Comparison of ENCODE assay signal across 9 cellular contexts in genomic region chr10:61592581-61592980, GRCh38.
DNase-seq lines count a peak whose midpoint lies in the region; ATAC-seq and TF ChIP-seq lines count a peak whose summit lies in the region.
"Had no signal": no experiment of that assay in that cellular context is flagged by ENCODE, and none has a peak within 500 bp of the region (broad histone marks: within the 10 kb centered on the region; RNA-seq: fewer than 3 reads in every experiment).

No MANE protein-coding gene starts in this region.

- in situ Hi-C loops in brain microvascular endothelial cell (cut with HindIII; ENCODE audit: low pct_ligation_motif_present, low sequenced_read_pairs) = no loop called here

- H3K36me3 Mint-ChIP-seq in stimulated activated effector memory CD8-positive, alpha-beta T cell treated with anti-CD3 and anti-CD28 coated beads, Interleukin-12 subunit alpha, Interleukin-12 subunit beta, amount 100 ng/mL, for 72 hours = no peaks in the 10 kb centered on the region

- ATAC-seq in HG03432 (IDR thresholded peaks at IDR 0.05; ENCODE audit: unreplicated experiment) = peak; percentile 66
- peak; percentile 26 for ATAC-seq in stimulated activated effector memory CD8-positive, alpha-beta T cell treated with anti-CD3 and anti-CD28 coated beads, Interleukin-12 subunit alpha, Interleukin-12 subunit beta, amount 100 ng/mL, for 72 hours
- ATAC-seq in GM18909 (IDR thresholded peaks at IDR 0.05; ENCODE audit: poor library complexity, unreplicated experiment) = no peak
- ATAC-seq in HG03095 (IDR thresholded peaks at IDR 0.05; ENCODE audit: unreplicated experiment) = no peak
- ATAC-seq in HG02623 (IDR thresholded peaks at IDR 0.05; ENCODE audit: unreplicated experiment) = no peak

- H3K27ac ChIP-seq in brain microvascular endothelial cell = no peak overlapping the region
- H3K27ac ChIP-seq: BLaER1 had no signal

- H3K9me3 Mint-ChIP-seq in stimulated activated effector memory CD8-positive, alpha-beta T cell treated with anti-CD3 and anti-CD28 coated beads, Interleukin-12 subunit alpha, Interleukin-12 subunit beta, amount 100 ng/mL, for 72 hours = no peaks in the 10 kb centered on the region

- peak; percentile 64 for TF ChIP-seq CTCF in brain microvascular endothelial cell (IDR thresholded peaks at IDR 0.05; ENCODE audit: low read depth, low read length, missing control alignments)

- H3K4me3 Mint-ChIP-seq in stimulated activated effector memory CD8-positive, alpha-beta T cell treated with anti-CD3 and anti-CD28 coated beads, Interleukin-12 subunit alpha, Interleukin-12 subunit beta, amount 100 ng/mL, for 72 hours = no peak overlapping the region

- H3K27me3 ChIP-seq in brain microvascular endothelial cell (replicated peaks) = no peaks in the 10 kb centered on the region
- H3K27me3 ChIP-seq: BLaER1 had no signal

- H3K4me3 ChIP-seq in brain microvascular endothelial cell (ENCODE audit: low read depth, low read length) = no peak overlapping the region
- H3K4me3 ChIP-seq: BLaER1 had no signal

- no peak overlapping the region for H3K27ac Mint-ChIP-seq in stimulated activated effector memory CD8-positive, alpha-beta T cell treated with anti-CD3 and anti-CD28 coated beads, Interleukin-12 subunit alpha, Interleukin-12 subunit beta, amount 100 ng/mL, for 72 hours

- no peaks in the 10 kb centered on the region for H3K36me3 ChIP-seq in brain microvascular endothelial cell (replicated peaks)
- H3K36me3 ChIP-seq: BLaER1 had no signal

- no peaks in the 10 kb centered on the region for H3K4me1 Mint-ChIP-seq in stimulated activated effector memory CD8-positive, alpha-beta T cell treated with anti-CD3 and anti-CD28 coated beads, Interleukin-12 subunit alpha, Interleukin-12 subunit beta, amount 100 ng/mL, for 72 hours

- DNase-seq in NCI-H82 (lab: John Stamatoyannopoulos, UW) (peak; percentile 43), NCI-H82 treated with DMSO at 0.1 percent for 48 hours (lab: John Stamatoyannopoulos, UW; ENCODE audit: unreplicated experiment) (no peak), brain microvascular endothelial cell (peak; percentile 24)
- DNase-seq in stimulated activated effector memory CD8-positive, alpha-beta T cell treated with anti-CD3 and anti-CD28 coated beads, Interleukin-12 subunit alpha, Interleukin-12 subunit beta, amount 100 ng/mL, for 72 hours (ENCODE audit: low spot score in 2 of 2) = no peak

Comparison
In these comparisons a context has a peak if more than half of its experiments do, and no peak if none do; other contexts are left out.
1. DNase-seq: peak in NCI-H82 (single experiment) and brain microvascular endothelial cell (single experiment); none in NCI-H82 treated with DMSO at 0.1 percent for 48 hours (single experiment) and stimulated activated effector memory CD8-positive, alpha-beta T cell treated with anti-CD3 and anti-CD28 coated beads, Interleukin-12 subunit alpha, Interleukin-12 subunit beta, amount 100 ng/mL, for 72 hours (0 of 2).
2. ATAC-seq: peak in HG03432 (single experiment) and stimulated activated effector memory CD8-positive, alpha-beta T cell treated with anti-CD3 and anti-CD28 coated beads, Interleukin-12 subunit alpha, Interleukin-12 subunit beta, amount 100 ng/mL, for 72 hours (single experiment); none in GM18909 (single experiment), HG03095 (single experiment) and HG02623 (single experiment).